8 cellular contexts compared by ENCODE assay signal in genomic region chr19:6744381-6745288, GRCh38. TPM values are rescaled to one million over a fixed set of nuclear protein-coding genes. Genes with fewer than 3 reads are reported as not detected.
DNase-seq lines count a peak whose midpoint lies in the region; ATAC-seq lines count a peak whose summit lies in the region.

No MANE protein-coding gene starts in this region.

- peak overlapping the region; percentile 90 for H3K27ac Mint-ChIP-seq in activated naive CD4-positive, alpha-beta T cell treated with anti-CD3 and anti-CD28 coated beads, Interleukin-2, amount 50 U/mL, for 24 hours

- peaks cover 4% of the 10 kb centered on the region for H3K36me3 ChIP-seq in urinary bladder (ENCODE audit: insufficient read depth)

- H3K27ac ChIP-seq in urinary bladder (ENCODE audit: low read depth): peak overlapping the region; percentile 64

- no peaks in the 10 kb centered on the region for H3K4me1 ChIP-seq in urinary bladder (ENCODE audit: insufficient read depth)

- peaks cover 6% of the 10 kb centered on the region for H3K4me1 Mint-ChIP-seq in activated naive CD4-positive, alpha-beta T cell treated with anti-CD3 and anti-CD28 coated beads, Interleukin-2, amount 50 U/mL, for 24 hours

- no peaks in the 10 kb centered on the region for H3K27me3 Mint-ChIP-seq in activated naive CD4-positive, alpha-beta T cell treated with anti-CD3 and anti-CD28 coated beads, Interleukin-2, amount 50 U/mL, for 24 hours

- H3K36me3 Mint-ChIP-seq in activated naive CD4-positive, alpha-beta T cell treated with anti-CD3 and anti-CD28 coated beads, Interleukin-2, amount 50 U/mL, for 24 hours: peaks cover 10% of the 10 kb centered on the region

- no peak overlapping the region for H3K4me3 ChIP-seq in urinary bladder (ENCODE audit: low read depth, low read length)

- 15% methylated on average over 41 of the region's 41 CpGs for WGBS in urinary bladder

- H3K9me3 Mint-ChIP-seq in activated naive CD4-positive, alpha-beta T cell treated with anti-CD3 and anti-CD28 coated beads, Interleukin-2, amount 50 U/mL, for 24 hours: no peaks in the 10 kb centered on the region

- no peak overlapping the region for H3K4me3 Mint-ChIP-seq in activated naive CD4-positive, alpha-beta T cell treated with anti-CD3 and anti-CD28 coated beads, Interleukin-2, amount 50 U/mL, for 24 hours

- ATAC-seq in GM18868 (IDR thresholded peaks at IDR 0.05; ENCODE audit: unreplicated experiment) (no peak), GM19328 (IDR thresholded peaks at IDR 0.05; ENCODE audit: unreplicated experiment) (no peak)

- DNase-seq in activated naive CD4-positive, alpha-beta T cell treated with Interleukin-2 at 50 U/mL for 16 hours: no peak
- peak; percentile 78 for DNase-seq in dermis blood vessel endothelial cell
- peak; percentile 68 for DNase-seq in medulla oblongata (ENCODE audit: extremely low spot score)
- DNase-seq in COR-L47 (lab: John Stamatoyannopoulos, UW): no peak

RNA-seq across cellular contexts. Expression of gene TRIP10, which starts 5.2 kb away (rescaled TPM):
- total RNA-seq in dermis blood vessel endothelial cell (35.5 and 40.7 TPM in 2 replicates), urinary bladder (28.5 TPM)
- polyA plus RNA-seq in urinary bladder: 113 TPM

RNA-seq across cellular contexts. Expression of gene GPR108, which starts 7.3 kb away (rescaled TPM):
- total RNA-seq in dermis blood vessel endothelial cell: 56.2 and 59.1 TPM in 2 replicates
- 23.2 TPM for total RNA-seq in urinary bladder
- polyA plus RNA-seq in urinary bladder: 66.8 TPM

RNA-seq across cellular contexts. Expression of gene SH2D3A, which starts 22.6 kb away (rescaled TPM):
- 6.0 and 6.3 TPM in 2 replicates for total RNA-seq in dermis blood vessel endothelial cell
- 11.4 TPM for total RNA-seq in urinary bladder
- 5.5 TPM for polyA plus RNA-seq in urinary bladder

RNA-seq across cellular contexts. Expression of gene C3, which starts 24.2 kb away (rescaled TPM):
- total RNA-seq in dermis blood vessel endothelial cell: 5.4 and 33.5 TPM in 2 replicates
- 38.9 TPM for total RNA-seq in urinary bladder
- polyA plus RNA-seq in urinary bladder: 1,354 TPM

RNA-seq across cellular contexts. Expression of gene VAV1, which starts 27.9 kb away (rescaled TPM):
- total RNA-seq in dermis blood vessel endothelial cell: 0.09 TPM in 1 of 2 replicates, not detected in the other
- 4.4 TPM for total RNA-seq in urinary bladder
- polyA plus RNA-seq in urinary bladder: 3.0 TPM

Comparison
In these comparisons a context has a peak if more than half of its experiments do, and no peak if none do; other contexts are left out.
1. DNase-seq: peak in dermis blood vessel endothelial cell (single experiment) and medulla oblongata (single experiment); none in activated naive CD4-positive, alpha-beta T cell treated with Interleukin-2 at 50 U/mL for 16 hours (single experiment) and COR-L47 (single experiment).